Comparison of ENCODE assay signal across 28 cellular contexts in genomic region chr17:79216826-79217225, GRCh38.
"Had no signal": no experiment of that assay in that cellular context is flagged by ENCODE, and none has a peak within 500 bp of the region (broad histone marks: within the 10 kb centered on the region; RNA-seq: fewer than 3 reads in every experiment).

No MANE protein-coding gene starts in this region.

- H3K27ac ChIP-seq: ascending aorta, cardiac muscle cell had no signal

- ATAC-seq: activated CD8-positive, alpha-beta memory T cell treated with anti-CD3 and anti-CD28 coated beads, Interleukin-2, amount 10 ng/mL, durations not matched to agents 7 days and 5 days; activated CD8-positive, alpha-beta T cell treated with anti-CD3 and anti-CD28 coated beads, Interleukin-2, amount 10 ng/mL, durations not matched to agents 7 days and 5 days; activated naive CD8-positive, alpha-beta T cell treated with anti-CD3 and anti-CD28 coated beads, Interleukin-2, amount 50 U/mL, for 24 hours had no signal

- DNase-seq: activated B cell treated with CpG ODN at 0.5 μM for 24 hours; activated CD4-positive, alpha-beta memory T cell treated with anti-CD3 and anti-CD28 coated beads, Interleukin-2, amount 10 ng/mL, durations not matched to agents 7 days and 5 days; activated CD4-positive, alpha-beta T cell treated with anti-CD3 and anti-CD28 coated beads for 4 hours; activated CD4-positive, alpha-beta T cell treated with anti-CD3 and anti-CD28 coated beads, Interleukin-2, amount 10 ng/mL, durations not matched to agents 7 days and 5 days; activated CD4-positive, alpha-beta T cell treated with anti-CD3 and anti-CD28 coated beads, Interleukin-2, amount 50 U/mL, for 48 hours; activated CD4-positive, CD25-positive, alpha-beta regulatory T cell treated with anti-CD3 and anti-CD28 coated beads, Interleukin-2, amount 50 U/mL, for 72 hours; activated CD8-positive, alpha-beta memory T cell treated with anti-CD3 and anti-CD28 coated beads for 24 hours; activated CD8-positive, alpha-beta memory T cell treated with anti-CD3 and anti-CD28 coated beads, Interleukin-2, amount 10 ng/mL, durations not matched to agents 7 days and 5 days; activated CD8-positive, alpha-beta memory T cell treated with anti-CD3 and anti-CD28 coated beads, Interleukin-2, amount 50 U/mL, for 48 hours; activated CD8-positive, alpha-beta T cell treated with anti-CD3 and anti-CD28 coated beads, Interleukin-2, amount 10 ng/mL, durations not matched to agents 7 days and 5 days; activated effector memory CD4-positive, alpha-beta T cell treated with Interleukin-2 at 50 U/mL for 16 hours; activated gamma-delta T cell; activated naive CD4-positive, alpha-beta T cell treated with anti-CD3 and anti-CD28 coated beads, Interleukin-2, amount 10 ng/mL, durations not matched to agents 7 days and 5 days; activated naive CD4-positive, alpha-beta T cell treated with Interleukin-2 at 50 U/mL for 16 hours; activated naive CD8-positive, alpha-beta T cell treated with anti-CD3 and anti-CD28 coated beads, Interleukin-2, amount 10 ng/mL, durations not matched to agents 7 days and 5 days; activated naive CD8-positive, alpha-beta T cell treated with anti-CD3 and anti-CD28 coated beads, Interleukin-2, amount 50 U/mL, for 24 hours; activated T-cell treated with anti-CD3 and anti-CD28 coated beads, Interleukin-2, amount 50 U/mL, for 24 hours; activated T-cell treated with anti-CD3 and anti-CD28 coated beads, Interleukin-2, amount 50 U/mL, for 48 hours; amygdala; anterior cingulate cortex; caudate nucleus; cerebellar nuclear complex; T-helper 1 cell; T-helper 2 cell; T-helper 9 cell had no signal

- FAIRE-seq: TTC549 had no signal

- H3K4me3 ChIP-seq: ascending aorta, cardiac muscle cell had no signal

- H3K9me3 ChIP-seq: ascending aorta had no signal

- H3K4me1 ChIP-seq: ascending aorta had no signal

- H3K36me3 ChIP-seq: ascending aorta, cardiac muscle cell had no signal
